17 cellular contexts compared by ENCODE assay signal in the genomic region with DNA sequence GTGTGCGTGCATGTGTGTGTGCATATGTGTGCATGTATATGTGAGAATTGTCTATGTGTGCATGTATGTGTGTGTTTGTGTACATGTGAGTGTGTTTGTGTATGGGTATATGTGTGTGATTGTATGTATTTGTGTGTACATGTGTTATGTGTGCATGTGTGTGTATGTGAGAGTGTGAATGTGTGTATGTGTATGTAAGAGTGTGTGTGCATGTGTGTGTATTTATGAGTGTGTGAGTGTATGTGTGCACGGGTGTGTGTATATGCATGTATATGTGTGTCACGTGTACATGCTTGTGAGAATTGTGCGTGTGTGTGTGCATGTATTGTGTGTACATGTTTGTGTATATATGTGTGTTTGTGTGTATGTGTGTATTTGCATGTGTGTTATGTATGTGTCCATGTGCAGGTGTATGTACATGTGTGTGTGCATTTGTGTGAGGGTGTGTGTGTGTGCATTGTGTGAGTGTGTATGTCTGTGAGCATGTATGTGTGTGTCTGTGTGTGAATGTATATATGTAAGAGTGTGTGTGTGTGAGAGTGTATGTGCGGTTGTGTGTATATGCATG. TPM values are rescaled to one million over a fixed set of nuclear protein-coding genes. Genes with fewer than 3 reads are reported as not detected.
DNase-seq lines count a peak whose midpoint lies in the region; ATAC-seq, FAIRE-seq and TF ChIP-seq lines count a peak whose summit lies in the region.
"Had no signal": no experiment of that assay in that cellular context is flagged by ENCODE, and none has a peak within 500 bp of the region (broad histone marks: within the 10 kb centered on the region; RNA-seq: fewer than 3 reads in every experiment).

No MANE protein-coding gene starts in this region.

- POLR2A ChIA-PET in PC-9 (lab: Charles Lee; ENCODE audit: unreplicated experiment) = no interaction called here

- H3K4ac ChIP-seq in neuronal stem cell (ENCODE audit: low read length) = no peak overlapping the region

- H3K4me3 ChIP-seq in PC-9 (no peak overlapping the region), neuronal stem cell (ENCODE audit: low read length in 2 of 2) (peak overlapping the region in 1 of 2 donors; percentile 48), mucosa of descending colon (no peak overlapping the region)
- H3K4me3 ChIP-seq: GM23338 had no signal

- no peak overlapping the region for H3K18ac ChIP-seq in neuronal stem cell (ENCODE audit: low read length)

- no peak overlapping the region for H3K23ac ChIP-seq in neuronal stem cell (ENCODE audit: low read depth, low read length, poor library complexity)

- intact Hi-C loops in PC-9 (cut with micrococcal nuclease; ENCODE audit: unreplicated experiment) = loop anchor here (5.0 kb wide), 1 partner anchor 289 kb away; no protein-coding TSS in a partner anchor
- intact Hi-C loops in mucosa of descending colon (cut with DNase I, micrococcal nuclease) = no loop called here

- peaks cover 56% of the 10 kb centered on the region for H3K4me1 ChIP-seq in PC-9 (replicated peaks; ENCODE audit: insufficient read depth)
- peaks cover 0 to 2% of the 10 kb centered on the region in 2 donors for H3K4me1 ChIP-seq in neuronal stem cell (ENCODE audit: control insufficient read depth in 2 of 2, insufficient read depth in 1 of 2, low read depth in 1 of 2, low read length in 2 of 2)
- H3K4me1 ChIP-seq in mucosa of descending colon (ENCODE audit: low read depth) = no peaks in the 10 kb centered on the region

- no peaks in the 10 kb centered on the region for H3K9me2 ChIP-seq in PC-9 (ENCODE audit: insufficient read depth)

- peaks cover 65% of the 10 kb centered on the region for H3F3A ChIP-seq in PC-9 (ENCODE audit: insufficient read depth, low read depth)

- H2AFZ ChIP-seq in PC-9 = no peak overlapping the region
- no peak overlapping the region for H2AFZ ChIP-seq in neuronal stem cell (ENCODE audit: low read length)
- H2AFZ ChIP-seq: GM23338 had no signal

- peak overlapping the region; percentile 25 for H4K8ac ChIP-seq in neuronal stem cell (ENCODE audit: low read depth, low read length)

- H3K27me3 ChIP-seq in PC-9 (ENCODE audit: insufficient read depth, low read depth) (no peaks in the 10 kb centered on the region), neuronal stem cell (ENCODE audit: control insufficient read depth in 3 of 3, insufficient read depth in 3 of 3, low read depth in 1 of 3, low read length in 3 of 3) (peaks cover 0 to 10% (median 0%) of the 10 kb centered on the region in 3 experiments)
- H3K27me3 ChIP-seq: BE2C had no signal

- no peaks in the 10 kb centered on the region for H4K20me1 ChIP-seq in PC-9 (ENCODE audit: insufficient read depth)

- H3K4me2 ChIP-seq in PC-9 (no peak overlapping the region), neuronal stem cell (ENCODE audit: insufficient read depth, low read length, poor library complexity, severe bottlenecking) (no peak overlapping the region)
- H3K4me2 ChIP-seq: GM23338 had no signal

- no peak overlapping the region for H2BK12ac ChIP-seq in neuronal stem cell (ENCODE audit: low read length)

- H3K9me3 ChIP-seq in PC-9 (ENCODE audit: insufficient read depth, low read depth) (no peaks in the 10 kb centered on the region), neuronal stem cell (replicated peaks in 1 of 2; ENCODE audit: control insufficient read depth in 2 of 2, insufficient read depth in 1 of 2, low read depth in 1 of 2, low read length in 2 of 2) (peaks cover 0 to 2% of the 10 kb centered on the region in 2 donors), mucosa of descending colon (no peaks in the 10 kb centered on the region)
- H3K9me3 ChIP-seq: BE2C, Caco-2 had no signal

- peak overlapping the region; percentile 12 for H4K91ac ChIP-seq in neuronal stem cell (ENCODE audit: low read depth, low read length, poor library complexity)

- H3K36me3 ChIP-seq in PC-9 (ENCODE audit: low read depth) = no peaks in the 10 kb centered on the region
- H3K36me3 ChIP-seq in neuronal stem cell (replicated peaks in 1 of 2; ENCODE audit: control insufficient read depth in 2 of 2, insufficient read depth in 2 of 2, low read length in 2 of 2) = peaks cover 0 to 4% of the 10 kb centered on the region in 2 donors
- no peaks in the 10 kb centered on the region for H3K36me3 ChIP-seq in mucosa of descending colon (ENCODE audit: low read depth)
- H3K36me3 ChIP-seq: BE2C had no signal

- BruUV-seq in PC-9 (replicated peaks; lab: Mats Ljungman, UMichigan) = no TSS peak

- no peak overlapping the region for H2BK120ac ChIP-seq in neuronal stem cell (ENCODE audit: low read depth, low read length)

- no peak overlapping the region for H3K14ac ChIP-seq in neuronal stem cell (ENCODE audit: low read length)

- no peak overlapping the region for H2BK5ac ChIP-seq in neuronal stem cell (ENCODE audit: low read length)

- CTCF ChIA-PET in PC-9 (lab: Charles Lee) = interaction anchor here (0.6 kb wide), 1 partner anchor 576 kb away, joined by 3 read pairs; no protein-coding TSS in a partner anchor

- FAIRE-seq in HTR-8/SVneo (lab: Jason Lieb, UNC) = peak; percentile 84
- FAIRE-seq: A204.1, D721Med, G401.6 had no signal

- TF ChIP-seq CTCF in PC-9 (conservative IDR thresholded peaks at IDR 0.05) = no peak
- no peak for TF ChIP-seq CTCF in mucosa of descending colon (IDR thresholded peaks at IDR 0.05)

- no peak for DNase-seq in HTR-8/SVneo (ENCODE audit: insufficient read length, low spot score)
- no peak for DNase-seq in PC-9
- DNase-seq in neuronal stem cell (ENCODE audit: low spot score) = no peak
- no peak for DNase-seq in germinal center (ENCODE audit: low spot score)
- no peak for DNase-seq in mucosa of descending colon
- DNase-seq: ACHN; BE2C; Caco-2; CD4-positive, alpha-beta T cell; H7 had no signal

- H3K9ac ChIP-seq in neuronal stem cell (ENCODE audit: low read depth, low read length, poor library complexity) = no peak overlapping the region

- no peak overlapping the region for H2BK15ac ChIP-seq in neuronal stem cell (ENCODE audit: low read length)

- ATAC-seq in mucosa of descending colon (no peak), GM18511 (IDR thresholded peaks at IDR 0.05; ENCODE audit: unreplicated experiment) (no peak)
- ATAC-seq: GM23338, HCT116 had no signal

- no peaks in the 10 kb centered on the region for H3K79me1 ChIP-seq in neuronal stem cell (ENCODE audit: low read depth, low read length)

- no peaks in the 10 kb centered on the region for H3K79me2 ChIP-seq in PC-9 (ENCODE audit: low read depth)

- H3K27ac ChIP-seq in PC-9 = peak overlapping the region; percentile 91
- no peak overlapping the region for H3K27ac ChIP-seq in neuronal stem cell (replicated peaks; ENCODE audit: low read length)
- H3K27ac ChIP-seq: C4-2B had no signal

- H2AK5ac ChIP-seq in neuronal stem cell (ENCODE audit: low read depth, low read length) = no peak overlapping the region

- 100% methylated on average over 1 of the region's 5 CpGs; no CpG with 5 or more reads in 1 of the 2 donors for WGBS in neuronal stem cell (ENCODE audit: extremely low coverage in 2 of 2, insufficient read length in 2 of 2, insufficient replicate concordance in 1 of 2), 2 donors

RNA-seq across cellular contexts. Expression of gene MB, which starts 16.0 kb away (rescaled TPM):
- total RNA-seq in PC-9 (2021) (5.0 and 5.8 TPM in 2 replicates), mucosa of descending colon (10 to 100 TPM in 2 of 3 donors, 1 to 10 TPM in 1; 2.1 to 17.2 (median 13.4) TPM)
- 0.26 TPM for polyA plus RNA-seq in neuronal stem cell (2013, experiment 1 of 2)
- polyA plus RNA-seq in neuronal stem cell (2013, experiment 2 of 2) = 0.19 TPM
- total RNA-seq: CD4-positive, alpha-beta T cell; GM23338 had no signal
- polyA plus RNA-seq: GM23338 had no signal

RNA-seq across cellular contexts. Expression of gene APOL6, which starts 47.1 kb away (rescaled TPM):
- total RNA-seq in PC-9 (2021) = 16.7 and 18.6 TPM in 2 replicates
- polyA plus RNA-seq in neuronal stem cell (2013, experiment 1 of 2) = 0.01 TPM
- 0.01 TPM for polyA plus RNA-seq in neuronal stem cell (2013, experiment 2 of 2)
- 10 to 100 TPM; 40.3 to 43.1 (median 42.1) TPM for total RNA-seq in mucosa of descending colon
